In genomic region chr1:11642418-11643017, GRCh38 we compare ENCODE assay signal across 8 cellular contexts. TPM values are rescaled to one million over a fixed set of nuclear protein-coding genes. Genes with fewer than 3 reads are reported as not detected.
DNase-seq lines count a peak whose midpoint lies in the region; TF ChIP-seq lines count a peak whose summit lies in the region.
"Not testable (repeated sequence)": the region's sequence is repeated elsewhere in the genome, so short reads cannot be mapped to it uniquely, and the experiment has no call there.

No MANE protein-coding gene starts in this region.

- H3K36me3 Mint-ChIP-seq in activated naive CD4-positive, alpha-beta T cell treated with anti-CD3 and anti-CD28 coated beads, Interleukin-2, amount 10 ng/mL, durations not matched to agents 7 days and 5 days = not testable (repeated sequence)

- not testable (repeated sequence) for H3K27ac ChIP-seq in C4-2B

- not testable (repeated sequence) for H3K9me3 Mint-ChIP-seq in activated naive CD4-positive, alpha-beta T cell treated with anti-CD3 and anti-CD28 coated beads, Interleukin-2, amount 10 ng/mL, durations not matched to agents 7 days and 5 days

- H3K4me3 Mint-ChIP-seq in activated naive CD4-positive, alpha-beta T cell treated with anti-CD3 and anti-CD28 coated beads, Interleukin-2, amount 10 ng/mL, durations not matched to agents 7 days and 5 days = not testable (repeated sequence)

- peak; percentile 41 for DNase-seq in HCEC 1CT
- DNase-seq in NCI-H2171 (lab: John Stamatoyannopoulos, UW) = peak; percentile 47
- peak; percentile 29 for DNase-seq in T-helper 22 cell (ENCODE audit: low read depth)
- peak; percentile 84 for DNase-seq in activated naive CD4-positive, alpha-beta T cell treated with anti-CD3 and anti-CD28 coated beads, Interleukin-2, amount 10 ng/mL, durations not matched to agents 7 days and 5 days
- peak; percentile 79 for DNase-seq in fibroblast of pulmonary artery (ENCODE audit: low read depth)
- DNase-seq in myocyte (ENCODE audit: low read depth) = peak; percentile 68
- DNase-seq in stimulated activated CD8-positive, alpha-beta memory T cell treated with anti-CD3 and anti-CD28 coated beads, Interleukin-15, amount 100 ng/mL, for 1 hour (ENCODE audit: low read depth) = peak; percentile 55

- peak; percentile 98 for TF ChIP-seq CTCF in C4-2B (conservative IDR thresholded peaks at IDR 0.05)
- TF ChIP-seq CTCF in fibroblast of pulmonary artery (IDR thresholded peaks at IDR 0.05; ENCODE audit: low read length, missing control alignments) = not testable (repeated sequence)

- H3K4me3 ChIP-seq in fibroblast of pulmonary artery (replicated peaks; ENCODE audit: low read depth, low read length) = not testable (repeated sequence)

- not testable (repeated sequence) for H3K27ac Mint-ChIP-seq in activated naive CD4-positive, alpha-beta T cell treated with anti-CD3 and anti-CD28 coated beads, Interleukin-2, amount 10 ng/mL, durations not matched to agents 7 days and 5 days

- peaks cover 42% of the 10 kb centered on the region for H3K27me3 Mint-ChIP-seq in activated naive CD4-positive, alpha-beta T cell treated with anti-CD3 and anti-CD28 coated beads, Interleukin-2, amount 10 ng/mL, durations not matched to agents 7 days and 5 days

- CTCF ChIA-PET in activated naive CD4-positive, alpha-beta T cell treated with anti-CD3 and anti-CD28 coated beads, Interleukin-2, amount 10 ng/mL, durations not matched to agents 7 days and 5 days (lab: Charles Lee) = interaction anchor here (0.7 to 10.7 kb wide), 17 partner anchors 9 to 1761 kb away, joined by 3 to 101 read pairs (median 5); partner anchors contain the start of gene MTOR

- not testable (repeated sequence) for H3K4me1 Mint-ChIP-seq in activated naive CD4-positive, alpha-beta T cell treated with anti-CD3 and anti-CD28 coated beads, Interleukin-2, amount 10 ng/mL, durations not matched to agents 7 days and 5 days

RNA-seq across cellular contexts. Expression of gene FBXO2, which starts 11.7 kb away (rescaled TPM):
- total RNA-seq in myocyte = 1.0 TPM in 1 of 2 replicates, not detected in the other
- 2.1 TPM for polyA plus RNA-seq in myocyte (2012)

RNA-seq across cellular contexts. Expression of gene FBXO44, which starts 12.2 kb away (rescaled TPM):
- 5.0 and 6.8 TPM in 2 replicates for total RNA-seq in myocyte
- 12.5 TPM for polyA plus RNA-seq in myocyte (2012)

RNA-seq across cellular contexts. Expression of gene FBXO6, which starts 21.5 kb away (rescaled TPM):
- 3.0 and 4.3 TPM in 2 replicates for total RNA-seq in myocyte
- 2.3 TPM for polyA plus RNA-seq in myocyte (2012)

RNA-seq across cellular contexts. Expression of gene MAD2L2, which starts 38.4 kb away (rescaled TPM):
- 52.8 and 53.3 TPM in 2 replicates for total RNA-seq in myocyte
- polyA plus RNA-seq in myocyte (2012) = 39.6 TPM

RNA-seq across cellular contexts. Expression of gene DRAXIN, which starts 49.0 kb away (rescaled TPM):
- total RNA-seq in myocyte = 0.53 and 1.7 TPM in 2 replicates
- polyA plus RNA-seq in myocyte (2012) = 0.04 TPM

Comparison
In these comparisons a context has a peak if more than half of its experiments do, and no peak if none do; other contexts are left out.
1. DNase-seq: peak in every context shown above with its lines; median percentile 84 in activated naive CD4-positive, alpha-beta T cell treated with anti-CD3 and anti-CD28 coated beads, Interleukin-2, amount 10 ng/mL, durations not matched to agents 7 days and 5 days; 79 in fibroblast of pulmonary artery; 68 in myocyte; 55 in stimulated activated CD8-positive, alpha-beta memory T cell treated with anti-CD3 and anti-CD28 coated beads, Interleukin-15, amount 100 ng/mL, for 1 hour; 47 in NCI-H2171; 41 in HCEC 1CT; 29 in T-helper 22 cell.